ENCODE assay signal across 20 cellular contexts in the genomic region with DNA sequence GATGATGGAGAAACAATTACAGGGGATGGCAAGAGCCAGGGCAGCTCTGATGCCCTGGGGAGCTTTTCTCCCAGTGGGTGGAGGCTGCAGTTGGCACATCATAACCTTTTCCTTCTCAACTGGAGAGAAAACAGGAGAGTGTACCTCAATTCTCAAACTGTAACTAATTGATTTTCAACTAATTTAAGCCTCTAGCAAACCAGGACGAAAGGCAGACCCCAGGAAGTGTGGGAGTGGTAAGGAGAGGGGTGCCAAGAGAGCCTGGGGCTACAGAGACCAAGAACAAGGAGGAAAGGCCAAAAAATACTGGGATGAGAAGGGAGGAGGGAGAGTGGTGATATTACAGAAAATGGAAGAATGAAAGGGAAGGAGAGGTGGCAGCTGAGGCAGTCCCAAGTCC. TPM values are rescaled to one million over a fixed set of nuclear protein-coding genes. Genes with fewer than 3 reads are reported as not detected.
DNase-seq lines count a peak whose midpoint lies in the region; TF ChIP-seq lines count a peak whose summit lies in the region.
"Had no signal": no experiment of that assay in that cellular context is flagged by ENCODE, and none has a peak within 500 bp of the region (broad histone marks: within the 10 kb centered on the region; RNA-seq: fewer than 3 reads in every experiment).

No MANE protein-coding gene starts in this region.

- H3K36me3 ChIP-seq in MG63: no peaks in the 10 kb centered on the region
- no peaks in the 10 kb centered on the region for H3K36me3 ChIP-seq in hepatocyte (replicated peaks; ENCODE audit: insufficient read depth, low read depth)
- no peaks in the 10 kb centered on the region for H3K36me3 ChIP-seq in transverse colon
- H3K36me3 ChIP-seq: gastroesophageal sphincter, left lung had no signal

- H3K27ac ChIP-seq in hepatocyte: peak overlapping the region; percentile 38
- peak overlapping the region in 3 of 4 donors; percentile 1 to 51 (median 11) for H3K27ac ChIP-seq in transverse colon

- H3K9me3 ChIP-seq in MG63 (no peaks in the 10 kb centered on the region), hepatocyte (ENCODE audit: low read depth) (no peaks in the 10 kb centered on the region), transverse colon (no peaks in the 10 kb centered on the region)
- H3K9me3 ChIP-seq: Caco-2, gastroesophageal sphincter, left lung had no signal

- 64% methylated on average over 1 of the region's 1 CpG for WGBS in hepatocyte (ENCODE audit: low lambda C conversion rate, missing lambda C conversion rate)
- 67 to 83% methylated on average over 1 of the region's 1 CpG for WGBS in transverse colon (ENCODE audit: low coverage in 1 of 2), 2 donors

- no peaks in the 10 kb centered on the region for H3K9me2 ChIP-seq in hepatocyte (replicated peaks; ENCODE audit: insufficient read depth)

- peaks cover 86% of the 10 kb centered on the region for H3K79me2 ChIP-seq in hepatocyte

- DNase-seq in MG63 (peak; percentile 4), RPMI7951 (ENCODE audit: low read depth) (peak; percentile 1), hepatocyte (ENCODE audit: low spot score) (no peak), transverse colon (no peak), NCI-H2196 treated with DMSO at 0.1 percent for 48 hours (lab: John Stamatoyannopoulos, UW; ENCODE audit: unreplicated experiment) (no peak), NCI-H345 treated with DMSO at 0.1 percent for 48 hours (lab: John Stamatoyannopoulos, UW; ENCODE audit: unreplicated experiment) (no peak)
- no peak for DNase-seq in stimulated activated CD4-positive, alpha-beta T cell treated with anti-CD3 and anti-CD28 coated beads, Interleukin-2, amount 100 ng/mL, for 24 hours
- DNase-seq: AML-193; Caco-2; dorsolateral prefrontal cortex; erythroblast; HFFc6; KG1; left lung; NCI-H1092 treated with DMSO at 0.1 percent for 48 hours; NCI-H2107; stimulated activated CD4-positive, alpha-beta T cell treated with anti-CD3 and anti-CD28 coated beads, Interleukin-2, amount 100 ng/mL, for 48 hours; T-helper 9 cell had no signal

- in situ Hi-C loops in transverse colon (cut with MboI; ENCODE audit: low pct_ligation_motif_present in 1 of 4, low pct_unique_long_range_greater_than_20kb in 1 of 4, low sequenced_read_pairs in 3 of 4): no loop called here

- peak overlapping the region; percentile 67 for H3K4me2 ChIP-seq in hepatocyte

- intact Hi-C loops in transverse colon (cut with DNase I; ENCODE audit: low total_unique reads): no loop called here

- H3K4me3 ChIP-seq in MG63 (no peak overlapping the region), hepatocyte (peak overlapping the region; percentile 50), transverse colon (no peak overlapping the region)
- H3K4me3 ChIP-seq: gastroesophageal sphincter, left lung had no signal

- H3K27me3 ChIP-seq in MG63 (no peaks in the 10 kb centered on the region), hepatocyte (no peaks in the 10 kb centered on the region), transverse colon (no peaks in the 10 kb centered on the region)
- H3K27me3 ChIP-seq: gastroesophageal sphincter, left lung had no signal

- no peak for TF ChIP-seq POLR2A in transverse colon (IDR thresholded peaks at IDR 0.05)

- TF ChIP-seq EP300 in transverse colon (IDR thresholded peaks at IDR 0.05; ENCODE audit: low read depth): no peak

- no peaks in the 10 kb centered on the region for H4K20me1 ChIP-seq in hepatocyte (ENCODE audit: insufficient read depth, poor library complexity, severe bottlenecking)

- peaks cover 22% of the 10 kb centered on the region for H3K4me1 ChIP-seq in hepatocyte (ENCODE audit: insufficient read depth)
- H3K4me1 ChIP-seq in transverse colon: peaks cover 0 to 10% (median 0%) of the 10 kb centered on the region in 4 donors
- H3K4me1 ChIP-seq: gastroesophageal sphincter, left lung had no signal

- TF ChIP-seq CTCF in hepatocyte (IDR thresholded peaks at IDR 0.05; ENCODE audit: poor library complexity) (no peak), transverse colon (IDR thresholded peaks at IDR 0.05) (no peak)

- no peak overlapping the region for H2AFZ ChIP-seq in hepatocyte

RNA-seq across cellular contexts. Expression of a gene that starts 5.7 kb away (rescaled TPM):
- 4.2 and 4.7 TPM in 2 replicates for total RNA-seq in MG63 (2014; rRNA removed; shearing (Covaris generic); ENCODE audit: low replicate concordance)
- not detected in 2 replicates for total RNA-seq in RPMI7951 (2014; rRNA removed; shearing (Covaris generic))
- total RNA-seq in hepatocyte (26.5 and 38.3 TPM in 2 replicates), transverse colon (1 to 10 TPM; 1.8 to 5.6 (median 3.4) TPM)
- polyA plus RNA-seq in hepatocyte: 9.5 and 11.1 TPM in 2 replicates
- total RNA-seq: activated T-helper 2 cell treated with anti-CD3 and anti-CD28 coated beads, Interferon-gamma antibody, Interleukin-2, Interleukin-4, amounts not matched to agents 10 μg/mL and 5 μg/mL and 100 μg/mL, durations not matched to agents 14 hours and 24 hours and 36 hours; HFFc6 had no signal

Comparison
In these comparisons a context has a peak if more than half of its experiments do, and no peak if none do; other contexts are left out.
1. DNase-seq: peak in MG63 (single experiment) and RPMI7951 (single experiment); none in hepatocyte (single experiment), transverse colon (single experiment), NCI-H2196 treated with DMSO at 0.1 percent for 48 hours (single experiment), stimulated activated CD4-positive, alpha-beta T cell treated with anti-CD3 and anti-CD28 coated beads, Interleukin-2, amount 100 ng/mL, for 24 hours (0 of 2) and NCI-H345 treated with DMSO at 0.1 percent for 48 hours (single experiment).